8 cellular contexts compared by ENCODE assay signal in genomic region chr14:38867561-38868150, GRCh38.
A peak's percentile ranks its signal among the peaks of the same experiment; 100 is the strongest.
DNase-seq lines count a peak whose midpoint lies in the region; ATAC-seq and TF ChIP-seq lines count a peak whose summit lies in the region.

No MANE protein-coding gene starts in this region.

- no peaks in the 10 kb centered on the region for H3K9me3 ChIP-seq in CD8-positive, alpha-beta memory T cell (ENCODE audit: low read length)
- no peaks in the 10 kb centered on the region for H3K9me3 ChIP-seq in lower lobe of right lung

- peak; percentile 3 to 55 (median 19) for DNase-seq in CD8-positive, alpha-beta memory T cell
- peak; percentile 80 for DNase-seq in NCI-H510A treated with DMSO at 0.1 percent for 48 hours (lab: John Stamatoyannopoulos, UW)
- peak; percentile 40 for DNase-seq in activated CD4-positive, alpha-beta T cell treated with anti-CD3 and anti-CD28 coated beads, Interleukin-2, amount 50 U/mL, for 1 hour
- peak; percentile 48 to 94 (median 80) for DNase-seq in dorsolateral prefrontal cortex
- peak; percentile 63 for DNase-seq in lower lobe of right lung
- DNase-seq in stimulated activated CD8-positive, alpha-beta memory T cell treated with anti-CD3 and anti-CD28 coated beads, Interleukin-15, amount 100 ng/mL, for 48 hours (ENCODE audit: low read depth in 2 of 2): peak; percentile 11 to 19

- H3K4me1 ChIP-seq in CD8-positive, alpha-beta memory T cell (ENCODE audit: insufficient read depth, low read length): no peaks in the 10 kb centered on the region
- H3K4me1 ChIP-seq in lower lobe of right lung: peaks cover 21% of the 10 kb centered on the region

- H3K27ac Mint-ChIP-seq in CD8-positive, alpha-beta memory T cell: no peak overlapping the region

- peak; percentile 83 to 98 (median 92) for TF ChIP-seq CTCF in dorsolateral prefrontal cortex (IDR thresholded peaks at IDR 0.05 in 54 of 56, conservative IDR thresholded peaks at IDR 0.05 in 2 of 56; ENCODE audit: low read depth in 1 of 56, partially characterized antibody in 56 of 56)
- peak; percentile 80 for TF ChIP-seq CTCF in lower lobe of right lung (IDR thresholded peaks at IDR 0.05)

- ATAC-seq in GM19372 (IDR thresholded peaks at IDR 0.05; ENCODE audit: low read depth, unreplicated experiment): peak; percentile 93
- peak; percentile 86 for ATAC-seq in HG03439 (IDR thresholded peaks at IDR 0.05; ENCODE audit: unreplicated experiment)
- peak; percentile 91 to 93 for ATAC-seq in lower lobe of right lung

- H3K4me1 Mint-ChIP-seq in CD8-positive, alpha-beta memory T cell: no peaks in the 10 kb centered on the region

- peaks cover 4 to 8% of the 10 kb centered on the region in 2 donors for H3K27me3 Mint-ChIP-seq in CD8-positive, alpha-beta memory T cell

- H3K4me3 ChIP-seq in CD8-positive, alpha-beta memory T cell (ENCODE audit: low read length): no peak overlapping the region
- H3K4me3 ChIP-seq in dorsolateral prefrontal cortex (peak overlapping the region in 3 of 59 donors; percentile 13 to 45 (median 26)), lower lobe of right lung (no peak overlapping the region)

- H3K36me3 ChIP-seq in CD8-positive, alpha-beta memory T cell (ENCODE audit: insufficient read depth, low read length): no peaks in the 10 kb centered on the region
- H3K36me3 ChIP-seq in lower lobe of right lung: no peaks in the 10 kb centered on the region

- CTCF ChIA-PET in CD8-positive, alpha-beta memory T cell (lab: Charles Lee): interaction anchor here (0.5 to 1.6 kb wide), 6 partner anchors 18 to 1649 kb away, joined by 3 read pairs; no protein-coding TSS in a partner anchor

- no peaks in the 10 kb centered on the region for H3K36me3 Mint-ChIP-seq in CD8-positive, alpha-beta memory T cell

- H3K27ac ChIP-seq in CD8-positive, alpha-beta memory T cell (ENCODE audit: low read depth, low read length): no peak overlapping the region
- H3K27ac ChIP-seq in dorsolateral prefrontal cortex (peak overlapping the region in 42 of 59 donors; percentile 0 to 77 (median 62)), lower lobe of right lung (no peak overlapping the region)

- POLR2A ChIA-PET in CD8-positive, alpha-beta memory T cell (lab: Charles Lee): no interaction called here

- H3K9me3 Mint-ChIP-seq in CD8-positive, alpha-beta memory T cell: peaks cover 0 to 3% (median 0%) of the 10 kb centered on the region in 5 donors

- H3K27me3 ChIP-seq in CD8-positive, alpha-beta memory T cell (ENCODE audit: insufficient read depth, low read length, poor library complexity, severe bottlenecking): no peaks in the 10 kb centered on the region
- peaks cover 0 to 4% (median 0%) of the 10 kb centered on the region in 45 donors for H3K27me3 ChIP-seq in dorsolateral prefrontal cortex
- no peaks in the 10 kb centered on the region for H3K27me3 ChIP-seq in lower lobe of right lung (ENCODE audit: low read depth)

- H3K4me3 Mint-ChIP-seq in CD8-positive, alpha-beta memory T cell: no peak overlapping the region

- intact Hi-C loops in dorsolateral prefrontal cortex (cut with DNase I): loop anchor here (1.0 to 5.0 kb wide), 3 partner anchors 145 to 146 kb away; no protein-coding TSS in a partner anchor
- intact Hi-C loops in lower lobe of right lung (cut with DNase I): loop anchor here (5.0 kb wide), 1 partner anchor 145 kb away; no protein-coding TSS in a partner anchor

Comparison
In these comparisons a context has a peak if more than half of its experiments do, and no peak if none do; other contexts are left out.
1. DNase-seq: peak in every context shown above with its lines; median percentile 80 in NCI-H510A treated with DMSO at 0.1 percent for 48 hours; 80 in dorsolateral prefrontal cortex; 63 in lower lobe of right lung; 40 in activated CD4-positive, alpha-beta T cell treated with anti-CD3 and anti-CD28 coated beads, Interleukin-2, amount 50 U/mL, for 1 hour; 19 in CD8-positive, alpha-beta memory T cell; 15 in stimulated activated CD8-positive, alpha-beta memory T cell treated with anti-CD3 and anti-CD28 coated beads, Interleukin-15, amount 100 ng/mL, for 48 hours.
2. H3K27ac ChIP-seq: peak in dorsolateral prefrontal cortex (42 of 59); none in CD8-positive, alpha-beta memory T cell (single experiment) and lower lobe of right lung (single experiment).
3. Peak in every context shown above with its lines, with median percentiles within 50 percentile points of each other: ATAC-seq.